In the genomic region with DNA sequence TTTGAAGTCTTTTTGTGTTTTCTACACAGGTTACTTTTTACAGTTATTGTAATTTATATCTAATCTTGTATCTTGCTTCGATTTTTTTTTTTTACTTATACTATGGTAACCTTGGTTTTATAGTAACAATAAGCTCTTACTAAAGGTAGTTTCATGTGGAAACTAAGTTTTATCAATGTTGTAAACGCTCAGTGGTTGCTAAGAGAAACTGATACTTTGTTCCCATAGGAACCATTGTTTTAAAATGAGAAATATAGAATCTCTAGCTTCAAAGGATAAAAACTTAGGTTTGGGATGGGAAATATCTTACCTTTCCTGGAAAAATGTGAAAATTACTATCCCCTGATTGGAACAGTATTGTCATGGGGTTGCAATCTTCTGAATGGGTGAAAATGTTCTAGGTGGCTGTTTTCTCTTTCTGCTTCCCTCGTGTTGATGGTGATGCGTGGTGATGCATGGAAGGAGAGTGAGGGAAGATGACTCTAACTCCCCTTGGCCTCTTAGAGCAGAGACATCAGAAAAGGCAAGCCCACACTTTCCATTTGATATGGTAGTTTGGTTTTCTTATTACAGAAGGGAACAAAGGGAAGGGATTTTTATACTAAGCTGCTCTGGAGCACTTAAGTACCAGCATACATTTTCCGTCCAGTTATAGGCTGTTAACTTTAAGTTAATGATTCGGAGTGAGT, we compare ENCODE assay signal across 26 cellular contexts. TPM values are rescaled to one million over a fixed set of nuclear protein-coding genes. Genes with fewer than 3 reads are reported as not detected.
DNase-seq lines count a peak whose midpoint lies in the region; ATAC-seq lines count a peak whose summit lies in the region.
"Had no signal": no experiment of that assay in that cellular context is flagged by ENCODE, and none has a peak within 500 bp of the region (broad histone marks: within the 10 kb centered on the region; RNA-seq: fewer than 3 reads in every experiment).

No MANE protein-coding gene starts in this region.

- no peaks in the 10 kb centered on the region for H3K36me3 Mint-ChIP-seq in activated naive CD8-positive, alpha-beta T cell treated with anti-CD3 and anti-CD28 coated beads, Interleukin-2, amount 50 U/mL, for 24 hours (ENCODE audit: low read depth)
- H3K36me3 Mint-ChIP-seq in stimulated activated naive CD8-positive, alpha-beta T cell treated with anti-CD3 and anti-CD28 coated beads, Interleukin-15, Interleukin-2, amounts not matched to agents 100 ng/mL and 50 ng/mL, for 24 hours (ENCODE audit: low read depth) = peaks cover 4% of the 10 kb centered on the region
- H3K36me3 Mint-ChIP-seq: CD4-positive, alpha-beta memory T cell had no signal

- ATAC-seq in activated naive CD8-positive, alpha-beta T cell treated with anti-CD3 and anti-CD28 coated beads, Interleukin-2, amount 50 U/mL, for 24 hours = peak; percentile 92
- ATAC-seq: A549, heart right ventricle had no signal

- peak; percentile 58 for DNase-seq in activated CD4-positive, alpha-beta T cell treated with anti-CD3 and anti-CD28 coated beads for 48 hours
- DNase-seq in activated CD4-positive, alpha-beta T cell treated with anti-CD3 and anti-CD28 coated beads, Interleukin-2, amount 50 U/mL, for 4 hours = no peak
- peak; percentile 57 for DNase-seq in stimulated activated CD4-positive, alpha-beta T cell treated with anti-CD3 and anti-CD28 coated beads, Interleukin-15, amount 100 ng/mL, for 24 hours
- no peak for DNase-seq in stimulated activated CD4-positive, alpha-beta T cell treated with anti-CD3 and anti-CD28 coated beads, Interleukin-12 subunit alpha, Interleukin-12 subunit beta, amount 100 ng/mL, for 4 hours
- peak; percentile 26 for DNase-seq in activated naive CD8-positive, alpha-beta T cell treated with anti-CD3 and anti-CD28 coated beads, Interleukin-2, amount 50 U/mL, for 24 hours
- DNase-seq in posterior vena cava (ENCODE audit: low spot score) (no peak), islet precursor cell (no peak)
- DNase-seq: activated CD8-positive, alpha-beta memory T cell treated with anti-CD3 and anti-CD28 coated beads, Interleukin-2, amount 50 U/mL, for 4 hours; AML-193; caudate nucleus; cortex of kidney; DMS 273 treated with DMSO at 0.1 percent for 48 hours; foreskin fibroblast; heart right ventricle; kidney glomerular epithelial cell; NCI-H1092; NCI-H187; NCI-H526; Peyer's patch; retina; SHP77 treated with DMSO at 0.1 percent for 48 hours had no signal

- H3K27me3 Mint-ChIP-seq in activated naive CD8-positive, alpha-beta T cell treated with anti-CD3 and anti-CD28 coated beads, Interleukin-2, amount 50 U/mL, for 24 hours = no peaks in the 10 kb centered on the region
- no peaks in the 10 kb centered on the region for H3K27me3 Mint-ChIP-seq in stimulated activated naive CD8-positive, alpha-beta T cell treated with anti-CD3 and anti-CD28 coated beads, Interleukin-15, Interleukin-2, amounts not matched to agents 100 ng/mL and 50 ng/mL, for 24 hours
- H3K27me3 Mint-ChIP-seq: IgD-negative memory B cell had no signal

- no peaks in the 10 kb centered on the region for H3K9me3 Mint-ChIP-seq in activated naive CD8-positive, alpha-beta T cell treated with anti-CD3 and anti-CD28 coated beads, Interleukin-2, amount 50 U/mL, for 24 hours
- no peaks in the 10 kb centered on the region for H3K9me3 Mint-ChIP-seq in stimulated activated naive CD8-positive, alpha-beta T cell treated with anti-CD3 and anti-CD28 coated beads, Interleukin-15, Interleukin-2, amounts not matched to agents 100 ng/mL and 50 ng/mL, for 24 hours
- H3K9me3 Mint-ChIP-seq: CD4-positive, alpha-beta memory T cell; IgD-negative memory B cell; nephron had no signal

- H3K4me1 Mint-ChIP-seq in activated naive CD8-positive, alpha-beta T cell treated with anti-CD3 and anti-CD28 coated beads, Interleukin-2, amount 50 U/mL, for 24 hours = peaks cover 65% of the 10 kb centered on the region
- peaks cover 69% of the 10 kb centered on the region for H3K4me1 Mint-ChIP-seq in stimulated activated naive CD8-positive, alpha-beta T cell treated with anti-CD3 and anti-CD28 coated beads, Interleukin-15, Interleukin-2, amounts not matched to agents 100 ng/mL and 50 ng/mL, for 24 hours (ENCODE audit: low read depth)
- H3K4me1 Mint-ChIP-seq: nephron had no signal

- peak overlapping the region; percentile 32 for H3K4me3 Mint-ChIP-seq in activated naive CD8-positive, alpha-beta T cell treated with anti-CD3 and anti-CD28 coated beads, Interleukin-2, amount 50 U/mL, for 24 hours
- peak overlapping the region; percentile 27 for H3K4me3 Mint-ChIP-seq in stimulated activated naive CD8-positive, alpha-beta T cell treated with anti-CD3 and anti-CD28 coated beads, Interleukin-15, Interleukin-2, amounts not matched to agents 100 ng/mL and 50 ng/mL, for 24 hours
- H3K4me3 Mint-ChIP-seq: IgD-negative memory B cell, nephron had no signal

- H3K27ac Mint-ChIP-seq in activated naive CD8-positive, alpha-beta T cell treated with anti-CD3 and anti-CD28 coated beads, Interleukin-2, amount 50 U/mL, for 24 hours = peak overlapping the region; percentile 97
- H3K27ac Mint-ChIP-seq in stimulated activated naive CD8-positive, alpha-beta T cell treated with anti-CD3 and anti-CD28 coated beads, Interleukin-15, Interleukin-2, amounts not matched to agents 100 ng/mL and 50 ng/mL, for 24 hours = peak overlapping the region; percentile 93
- H3K27ac Mint-ChIP-seq: IgD-negative memory B cell, nephron had no signal

- intact Hi-C loops in posterior vena cava (cut with DNase I) = no loop called here

RNA-seq across cellular contexts. Expression of a gene that starts 23.5 kb away (rescaled TPM):
- total RNA-seq in posterior vena cava = 1 to 10 TPM; 3.9 to 4.5 TPM

Comparison
In these comparisons a context has a peak if more than half of its experiments do, and no peak if none do; other contexts are left out.
1. DNase-seq: peak in activated CD4-positive, alpha-beta T cell treated with anti-CD3 and anti-CD28 coated beads for 48 hours (single experiment), stimulated activated CD4-positive, alpha-beta T cell treated with anti-CD3 and anti-CD28 coated beads, Interleukin-15, amount 100 ng/mL, for 24 hours (single experiment) and activated naive CD8-positive, alpha-beta T cell treated with anti-CD3 and anti-CD28 coated beads, Interleukin-2, amount 50 U/mL, for 24 hours (single experiment); none in activated CD4-positive, alpha-beta T cell treated with anti-CD3 and anti-CD28 coated beads, Interleukin-2, amount 50 U/mL, for 4 hours (0 of 2), stimulated activated CD4-positive, alpha-beta T cell treated with anti-CD3 and anti-CD28 coated beads, Interleukin-12 subunit alpha, Interleukin-12 subunit beta, amount 100 ng/mL, for 4 hours (single experiment), posterior vena cava (single experiment) and islet precursor cell (single experiment).